In the genomic region with DNA sequence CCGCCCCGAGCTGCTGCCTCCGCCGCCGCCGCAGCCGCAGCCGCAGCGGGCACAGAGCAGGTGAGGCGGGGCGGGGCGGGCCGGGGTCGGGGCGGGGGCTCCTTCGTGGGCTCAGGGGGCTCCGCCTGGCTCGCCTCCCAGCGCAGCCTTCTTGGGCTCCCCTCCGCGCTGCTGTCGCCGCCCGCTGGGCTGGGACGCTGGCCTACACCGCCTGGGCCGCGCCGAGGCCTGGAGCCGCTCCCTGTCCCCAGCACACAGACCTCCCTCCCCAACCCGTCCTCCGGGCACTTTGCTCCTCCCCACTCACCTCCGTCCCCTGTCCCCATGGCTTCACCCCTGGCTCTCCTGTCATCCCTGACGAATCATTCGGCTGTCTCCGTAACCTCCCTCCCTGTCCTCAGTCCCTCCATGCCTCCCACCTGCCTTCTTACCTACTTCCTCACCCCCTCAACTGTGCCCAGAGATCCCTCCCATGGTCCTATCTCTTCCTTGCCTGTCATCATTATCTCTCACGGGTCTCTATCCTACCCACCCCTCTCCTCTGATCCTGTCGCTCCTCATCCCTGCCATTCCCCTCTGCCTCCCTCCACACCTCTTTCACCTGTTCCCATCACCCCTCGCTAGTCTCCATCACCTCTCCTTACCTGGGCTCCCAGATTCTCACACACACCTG, we compare ENCODE assay signal across 2 cellular contexts.
TF ChIP-seq lines count a peak whose summit lies in the region.

No MANE protein-coding gene starts in this region.

TF ChIP-seq in SK-N-SH, 30 proteins besides CTCF, POLR2A, EP300 and RAD21:
- TF ChIP-seq, protein P1, sequence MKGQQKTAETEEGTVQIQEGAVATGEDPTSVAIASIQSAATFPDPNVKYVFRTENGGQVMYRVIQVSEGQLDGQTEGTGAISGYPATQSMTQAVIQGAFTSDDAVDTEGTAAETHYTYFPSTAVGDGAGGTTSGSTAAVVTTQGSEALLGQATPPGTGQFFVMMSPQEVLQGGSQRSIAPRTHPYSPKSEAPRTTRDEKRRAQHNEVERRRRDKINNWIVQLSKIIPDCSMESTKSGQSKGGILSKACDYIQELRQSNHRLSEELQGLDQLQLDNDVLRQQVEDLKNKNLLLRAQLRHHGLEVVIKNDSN (IDR thresholded peaks at IDR 0.05; ENCODE audit: borderline replicate concordance, low read depth) = no peak
- TF ChIP-seq, protein P2, sequence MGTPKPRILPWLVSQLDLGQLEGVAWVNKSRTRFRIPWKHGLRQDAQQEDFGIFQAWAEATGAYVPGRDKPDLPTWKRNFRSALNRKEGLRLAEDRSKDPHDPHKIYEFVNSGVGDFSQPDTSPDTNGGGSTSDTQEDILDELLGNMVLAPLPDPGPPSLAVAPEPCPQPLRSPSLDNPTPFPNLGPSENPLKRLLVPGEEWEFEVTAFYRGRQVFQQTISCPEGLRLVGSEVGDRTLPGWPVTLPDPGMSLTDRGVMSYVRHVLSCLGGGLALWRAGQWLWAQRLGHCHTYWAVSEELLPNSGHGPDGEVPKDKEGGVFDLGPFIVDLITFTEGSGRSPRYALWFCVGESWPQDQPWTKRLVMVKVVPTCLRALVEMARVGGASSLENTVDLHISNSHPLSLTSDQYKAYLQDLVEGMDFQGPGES (IDR thresholded peaks at IDR 0.05; ENCODE audit: low read depth, low read length) = no peak
- no peak for TF ChIP-seq NRF1 (IDR thresholded peaks at IDR 0.05; ENCODE audit: low read depth, low read length)
- TF ChIP-seq NFIC (IDR thresholded peaks at IDR 0.05; ENCODE audit: borderline replicate concordance) = no peak

TF ChIP-seq in SK-N-SH treated with all-trans-retinoic acid at 6 μM for 48 hours, 23 proteins besides CTCF, POLR2A, EP300 and RAD21 (continued from another document):
- TF ChIP-seq ZC3H10 (CRISPR knock-in tag; IDR thresholded peaks at IDR 0.05) = no peak
- TF ChIP-seq, protein P3, sequence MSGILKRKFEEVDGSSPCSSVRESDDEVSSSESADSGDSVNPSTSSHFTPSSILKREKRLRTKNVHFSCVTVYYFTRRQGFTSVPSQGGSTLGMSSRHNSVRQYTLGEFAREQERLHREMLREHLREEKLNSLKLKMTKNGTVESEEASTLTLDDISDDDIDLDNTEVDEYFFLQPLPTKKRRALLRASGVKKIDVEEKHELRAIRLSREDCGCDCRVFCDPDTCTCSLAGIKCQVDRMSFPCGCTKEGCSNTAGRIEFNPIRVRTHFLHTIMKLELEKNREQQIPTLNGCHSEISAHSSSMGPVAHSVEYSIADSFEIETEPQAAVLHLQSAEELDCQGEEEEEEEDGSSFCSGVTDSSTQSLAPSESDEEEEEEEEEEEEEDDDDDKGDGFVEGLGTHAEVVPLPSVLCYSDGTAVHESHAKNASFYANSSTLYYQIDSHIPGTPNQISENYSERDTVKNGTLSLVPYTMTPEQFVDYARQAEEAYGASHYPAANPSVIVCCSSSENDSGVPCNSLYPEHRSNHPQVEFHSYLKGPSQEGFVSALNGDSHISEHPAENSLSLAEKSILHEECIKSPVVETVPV (CRISPR knock-in tag; IDR thresholded peaks at IDR 0.05) = no peak
- no peak for TF ChIP-seq ZNF8 (CRISPR knock-in tag; IDR thresholded peaks at IDR 0.05)
- no peak for TF ChIP-seq ZNF565 (CRISPR knock-in tag; conservative IDR thresholded peaks at IDR 0.05; ENCODE audit: low read depth)
- no peak for TF ChIP-seq GLIS3 (CRISPR knock-in tag; IDR thresholded peaks at IDR 0.05)
- TF ChIP-seq ZFP30 (CRISPR knock-in tag; IDR thresholded peaks at IDR 0.05) = no peak
- no peak for TF ChIP-seq SNAI2 (CRISPR knock-in tag; IDR thresholded peaks at IDR 0.05)
- no peak for TF ChIP-seq BACH2 (CRISPR knock-in tag; IDR thresholded peaks at IDR 0.05; ENCODE audit: borderline replicate concordance)
- TF ChIP-seq, protein P4, sequence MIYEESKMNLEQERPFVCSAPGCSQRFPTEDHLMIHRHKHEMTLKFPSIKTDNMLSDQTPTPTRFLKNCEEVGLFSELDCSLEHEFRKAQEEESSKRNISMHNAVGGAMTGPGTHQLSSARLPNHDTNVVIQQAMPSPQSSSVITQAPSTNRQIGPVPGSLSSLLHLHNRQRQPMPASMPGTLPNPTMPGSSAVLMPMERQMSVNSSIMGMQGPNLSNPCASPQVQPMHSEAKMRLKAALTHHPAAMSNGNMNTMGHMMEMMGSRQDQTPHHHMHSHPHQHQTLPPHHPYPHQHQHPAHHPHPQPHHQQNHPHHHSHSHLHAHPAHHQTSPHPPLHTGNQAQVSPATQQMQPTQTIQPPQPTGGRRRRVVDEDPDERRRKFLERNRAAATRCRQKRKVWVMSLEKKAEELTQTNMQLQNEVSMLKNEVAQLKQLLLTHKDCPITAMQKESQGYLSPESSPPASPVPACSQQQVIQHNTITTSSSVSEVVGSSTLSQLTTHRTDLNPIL (CRISPR knock-in tag; IDR thresholded peaks at IDR 0.05; ENCODE audit: low read depth) = no peak
- no peak for TF ChIP-seq TOX (CRISPR knock-in tag; IDR thresholded peaks at IDR 0.05; ENCODE audit: borderline replicate concordance)
- TF ChIP-seq ZNF70 (CRISPR knock-in tag; IDR thresholded peaks at IDR 0.05) = no peak
- TF ChIP-seq, protein P5, sequence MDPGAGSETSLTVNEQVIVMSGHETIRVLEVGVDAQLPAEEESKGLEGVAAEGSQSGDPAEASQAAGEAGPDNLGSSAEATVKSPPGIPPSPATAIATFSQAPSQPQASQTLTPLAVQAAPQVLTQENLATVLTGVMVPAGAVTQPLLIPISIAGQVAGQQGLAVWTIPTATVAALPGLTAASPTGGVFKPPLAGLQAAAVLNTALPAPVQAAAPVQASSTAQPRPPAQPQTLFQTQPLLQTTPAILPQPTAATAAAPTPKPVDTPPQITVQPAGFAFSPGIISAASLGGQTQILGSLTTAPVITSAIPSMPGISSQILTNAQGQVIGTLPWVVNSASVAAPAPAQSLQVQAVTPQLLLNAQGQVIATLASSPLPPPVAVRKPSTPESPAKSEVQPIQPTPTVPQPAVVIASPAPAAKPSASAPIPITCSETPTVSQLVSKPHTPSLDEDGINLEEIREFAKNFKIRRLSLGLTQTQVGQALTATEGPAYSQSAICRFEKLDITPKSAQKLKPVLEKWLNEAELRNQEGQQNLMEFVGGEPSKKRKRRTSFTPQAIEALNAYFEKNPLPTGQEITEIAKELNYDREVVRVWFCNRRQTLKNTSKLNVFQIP (CRISPR knock-in tag; IDR thresholded peaks at IDR 0.05; ENCODE audit: borderline replicate concordance, low read depth) = no peak
- TF ChIP-seq ARNTL (CRISPR knock-in tag; IDR thresholded peaks at IDR 0.05; ENCODE audit: borderline replicate concordance, low read depth) = no peak
- TF ChIP-seq CSDC2 (CRISPR knock-in tag; IDR thresholded peaks at IDR 0.05) = no peak
- TF ChIP-seq ZFP3 (CRISPR knock-in tag; IDR thresholded peaks at IDR 0.05) = no peak
- TF ChIP-seq, protein P6, sequence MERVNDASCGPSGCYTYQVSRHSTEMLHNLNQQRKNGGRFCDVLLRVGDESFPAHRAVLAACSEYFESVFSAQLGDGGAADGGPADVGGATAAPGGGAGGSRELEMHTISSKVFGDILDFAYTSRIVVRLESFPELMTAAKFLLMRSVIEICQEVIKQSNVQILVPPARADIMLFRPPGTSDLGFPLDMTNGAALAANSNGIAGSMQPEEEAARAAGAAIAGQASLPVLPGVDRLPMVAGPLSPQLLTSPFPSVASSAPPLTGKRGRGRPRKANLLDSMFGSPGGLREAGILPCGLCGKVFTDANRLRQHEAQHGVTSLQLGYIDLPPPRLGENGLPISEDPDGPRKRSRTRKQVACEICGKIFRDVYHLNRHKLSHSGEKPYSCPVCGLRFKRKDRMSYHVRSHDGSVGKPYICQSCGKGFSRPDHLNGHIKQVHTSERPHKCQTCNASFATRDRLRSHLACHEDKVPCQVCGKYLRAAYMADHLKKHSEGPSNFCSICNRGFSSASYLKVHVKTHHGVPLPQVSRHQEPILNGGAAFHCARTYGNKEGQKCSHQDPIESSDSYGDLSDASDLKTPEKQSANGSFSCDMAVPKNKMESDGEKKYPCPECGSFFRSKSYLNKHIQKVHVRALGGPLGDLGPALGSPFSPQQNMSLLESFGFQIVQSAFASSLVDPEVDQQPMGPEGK (CRISPR knock-in tag; IDR thresholded peaks at IDR 0.05; ENCODE audit: borderline replicate concordance) = no peak
